ENCODE assay signal across 30 cellular contexts in genomic region chr11:120643254-120643653, GRCh38.
"Had no signal": no experiment of that assay in that cellular context is flagged by ENCODE, and none has a peak within 500 bp of the region (broad histone marks: within the 10 kb centered on the region; RNA-seq: fewer than 3 reads in every experiment).

No MANE protein-coding gene starts in this region.

- H3K27me3 ChIP-seq: adrenal gland, body of pancreas, colonic mucosa, vagina had no signal

- H3K9me3 Mint-ChIP-seq: activated CD4-positive, alpha-beta memory T cell treated with anti-CD3 and anti-CD28 coated beads for 36 hours; activated CD4-positive, alpha-beta T cell treated with anti-CD3 and anti-CD28 coated beads, Interleukin-2, amount 10 ng/mL, durations not matched to agents 24 days and 14 days; activated naive CD4-positive, alpha-beta T cell treated with anti-CD3 and anti-CD28 coated beads for 36 hours; activated naive CD8-positive, alpha-beta T cell treated with anti-CD3 and anti-CD28 coated beads for 36 hours; activated T-helper 1 cell treated with anti-CD3 and anti-CD28 coated beads, Interleukin-12 subunit alpha, Interleukin-12 subunit beta, Interleukin-2, Interleukin-4 antibody, amounts not matched to agents 30 ng/mL and 10 ng/mL and 1 ng/mL, durations not matched to agents 14 hours and 24 hours and 36 hours; stimulated activated effector memory CD8-positive, alpha-beta T cell treated with anti-CD3 and anti-CD28 coated beads, Interleukin-12 subunit alpha, Interleukin-12 subunit beta, amount 100 ng/mL, for 72 hours; stimulated activated naive CD8-positive, alpha-beta T cell treated with anti-CD3 and anti-CD28 coated beads, Interleukin-15, Interleukin-2, amounts not matched to agents 100 ng/mL and 50 ng/mL, for 24 hours; type B pancreatic cell had no signal

- H3K27ac Mint-ChIP-seq: activated CD4-positive, alpha-beta memory T cell treated with anti-CD3 and anti-CD28 coated beads for 36 hours; activated CD4-positive, alpha-beta T cell treated with anti-CD3 and anti-CD28 coated beads, Interleukin-2, amount 10 ng/mL, durations not matched to agents 24 days and 14 days; activated naive CD4-positive, alpha-beta T cell treated with anti-CD3 and anti-CD28 coated beads for 36 hours; activated naive CD8-positive, alpha-beta T cell treated with anti-CD3 and anti-CD28 coated beads for 36 hours; activated T-helper 1 cell treated with anti-CD3 and anti-CD28 coated beads, Interleukin-12 subunit alpha, Interleukin-12 subunit beta, Interleukin-2, Interleukin-4 antibody, amounts not matched to agents 30 ng/mL and 10 ng/mL and 1 ng/mL, durations not matched to agents 14 hours and 24 hours and 36 hours; stimulated activated effector memory CD8-positive, alpha-beta T cell treated with anti-CD3 and anti-CD28 coated beads, Interleukin-12 subunit alpha, Interleukin-12 subunit beta, amount 100 ng/mL, for 72 hours; stimulated activated naive CD8-positive, alpha-beta T cell treated with anti-CD3 and anti-CD28 coated beads, Interleukin-15, Interleukin-2, amounts not matched to agents 100 ng/mL and 50 ng/mL, for 24 hours; type B pancreatic cell had no signal

- H3K9me3 ChIP-seq: adrenal gland, body of pancreas, colonic mucosa, left lung, thoracic aorta, vagina had no signal

- H3K36me3 ChIP-seq: adrenal gland, cardiac muscle cell, colonic mucosa, left lung, thoracic aorta, vagina had no signal

- H3K27ac ChIP-seq: adrenal gland, body of pancreas, cardiac muscle cell, colonic mucosa, left lung, skin epidermis, thoracic aorta, vagina had no signal

- ATAC-seq: body of pancreas; left lung; sciatic nerve; stimulated activated effector memory CD8-positive, alpha-beta T cell treated with anti-CD3 and anti-CD28 coated beads, Interleukin-12 subunit alpha, Interleukin-12 subunit beta, amount 100 ng/mL, for 72 hours had no signal

- H3K4me3 ChIP-seq: adrenal gland, body of pancreas, cardiac muscle cell, colonic mucosa, left lung, lung, skin epidermis, thoracic aorta, vagina had no signal

- DNase-seq: activated CD4-positive, alpha-beta memory T cell treated with anti-CD3 and anti-CD28 coated beads for 36 hours; activated CD4-positive, alpha-beta T cell treated with anti-CD3 and anti-CD28 coated beads, Interleukin-2, amount 10 ng/mL, durations not matched to agents 24 days and 14 days; activated CD4-positive, CD25-positive, alpha-beta regulatory T cell treated with anti-CD3 and anti-CD28 coated beads, Interleukin-2, amount 50 U/mL, for 72 hours; activated CD8-positive, alpha-beta memory T cell treated with anti-CD3 and anti-CD28 coated beads, Interleukin-2, amount 50 U/mL, for 4 hours; activated effector memory CD4-positive, alpha-beta T cell treated with anti-CD3 and anti-CD28 coated beads, Interleukin-2, amount 50 U/mL, for 16 hours; activated naive CD4-positive, alpha-beta T cell treated with anti-CD3 and anti-CD28 coated beads for 36 hours; activated naive CD8-positive, alpha-beta T cell treated with anti-CD3 and anti-CD28 coated beads for 36 hours; activated T-cell treated with anti-CD3 and anti-CD28 coated beads, Interleukin-2, amount 50 U/mL, for 1 hour; aorta; body of pancreas; cerebellar nuclear complex; colonic mucosa; effector CD8-positive, alpha-beta T cell; head of caudate nucleus; hippocampal formation; kidney glomerular epithelial cell; left lung; stimulated activated CD4-positive, alpha-beta T cell treated with anti-CD3 and anti-CD28 coated beads, Interleukin-4, amount 100 ng/mL, for 24 hours; T-helper 2 cell had no signal

- H3K4me1 Mint-ChIP-seq: activated CD4-positive, alpha-beta T cell treated with anti-CD3 and anti-CD28 coated beads, Interleukin-2, amount 10 ng/mL, durations not matched to agents 24 days and 14 days; activated naive CD8-positive, alpha-beta T cell treated with anti-CD3 and anti-CD28 coated beads for 36 hours; stimulated activated effector memory CD8-positive, alpha-beta T cell treated with anti-CD3 and anti-CD28 coated beads, Interleukin-12 subunit alpha, Interleukin-12 subunit beta, amount 100 ng/mL, for 72 hours had no signal

- H3K36me3 Mint-ChIP-seq: activated CD4-positive, alpha-beta memory T cell treated with anti-CD3 and anti-CD28 coated beads for 36 hours; activated naive CD8-positive, alpha-beta T cell treated with anti-CD3 and anti-CD28 coated beads for 36 hours; stimulated activated effector memory CD8-positive, alpha-beta T cell treated with anti-CD3 and anti-CD28 coated beads, Interleukin-12 subunit alpha, Interleukin-12 subunit beta, amount 100 ng/mL, for 72 hours; type B pancreatic cell had no signal

- H3K4me3 Mint-ChIP-seq: activated CD4-positive, alpha-beta memory T cell treated with anti-CD3 and anti-CD28 coated beads for 36 hours; activated CD4-positive, alpha-beta T cell treated with anti-CD3 and anti-CD28 coated beads, Interleukin-2, amount 10 ng/mL, durations not matched to agents 24 days and 14 days; activated naive CD4-positive, alpha-beta T cell treated with anti-CD3 and anti-CD28 coated beads for 36 hours; activated naive CD8-positive, alpha-beta T cell treated with anti-CD3 and anti-CD28 coated beads for 36 hours; activated T-helper 1 cell treated with anti-CD3 and anti-CD28 coated beads, Interleukin-12 subunit alpha, Interleukin-12 subunit beta, Interleukin-2, Interleukin-4 antibody, amounts not matched to agents 30 ng/mL and 10 ng/mL and 1 ng/mL, durations not matched to agents 14 hours and 24 hours and 36 hours; stimulated activated effector memory CD8-positive, alpha-beta T cell treated with anti-CD3 and anti-CD28 coated beads, Interleukin-12 subunit alpha, Interleukin-12 subunit beta, amount 100 ng/mL, for 72 hours; stimulated activated naive CD8-positive, alpha-beta T cell treated with anti-CD3 and anti-CD28 coated beads, Interleukin-15, Interleukin-2, amounts not matched to agents 100 ng/mL and 50 ng/mL, for 24 hours; type B pancreatic cell had no signal

- H3K4me1 ChIP-seq: body of pancreas, colonic mucosa, left lung, vagina had no signal
